Comparison of ENCODE assay signal across 15 cellular contexts in the genomic region with DNA sequence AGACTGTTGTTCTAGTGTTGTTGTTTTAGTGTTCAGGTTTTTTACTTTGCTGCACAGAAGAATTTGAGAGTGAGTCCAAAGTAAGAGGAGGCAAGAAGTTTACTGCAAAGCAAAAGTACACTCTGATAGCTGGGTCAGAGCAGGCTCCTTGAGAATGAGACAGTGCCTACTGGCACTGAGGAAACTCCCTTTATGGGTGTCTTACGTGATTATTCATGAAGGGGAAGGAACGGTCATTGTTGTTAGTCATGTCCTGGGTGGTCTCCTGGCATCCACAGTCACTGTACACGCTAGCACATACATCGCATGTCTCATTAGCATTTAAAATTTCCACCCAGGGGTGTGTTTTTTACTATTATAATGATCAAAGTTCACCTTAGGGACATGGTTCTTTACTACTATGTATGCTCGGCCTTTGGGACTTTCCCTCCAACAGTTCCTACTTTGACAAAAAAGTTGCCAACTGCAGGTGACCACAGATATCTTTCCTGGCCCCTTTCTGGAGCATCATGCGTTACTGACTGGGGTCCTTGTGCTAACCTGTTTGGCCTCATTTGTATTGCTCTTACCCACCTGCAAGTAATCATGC.
DNase-seq lines count a peak whose midpoint lies in the region; ATAC-seq and TF ChIP-seq lines count a peak whose summit lies in the region.
"Had no signal": no experiment of that assay in that cellular context is flagged by ENCODE, and none has a peak within 500 bp of the region (broad histone marks: within the 10 kb centered on the region; RNA-seq: fewer than 3 reads in every experiment).

No MANE protein-coding gene starts in this region.

- H3K9me3 Mint-ChIP-seq in stimulated activated memory B cell treated with anti-CD40 and anti-IgM and Interleukin-4, amounts not matched to agents 10 μg/mL and 1 μg/mL and 100 μg/mL, for 72 hours: no peaks in the 10 kb centered on the region
- no peaks in the 10 kb centered on the region for H3K9me3 Mint-ChIP-seq in glutamatergic neuron (ENCODE audit: unreplicated experiment)

- H3K4me3 Mint-ChIP-seq in stimulated activated memory B cell treated with anti-CD40 and anti-IgM and Interleukin-4, amounts not matched to agents 10 μg/mL and 1 μg/mL and 100 μg/mL, for 72 hours: no peak overlapping the region
- H3K4me3 Mint-ChIP-seq in glutamatergic neuron (ENCODE audit: unreplicated experiment): no peak overlapping the region
- H3K4me3 Mint-ChIP-seq: CD8-positive, alpha-beta memory T cell had no signal

- ATAC-seq in GM18861 (IDR thresholded peaks at IDR 0.05; ENCODE audit: unreplicated experiment) (peak; percentile 62), GM21786 (IDR thresholded peaks at IDR 0.05; ENCODE audit: unreplicated experiment) (peak; percentile 63), HG03469 (IDR thresholded peaks at IDR 0.05; ENCODE audit: unreplicated experiment) (peak; percentile 52), HG02970 (IDR thresholded peaks at IDR 0.05; ENCODE audit: low FRiP score, unreplicated experiment) (no peak)
- ATAC-seq in stimulated activated memory B cell treated with anti-CD40 and anti-IgM and Interleukin-4, amounts not matched to agents 10 μg/mL and 1 μg/mL and 100 μg/mL, for 72 hours: peak; percentile 71
- ATAC-seq: K562 had no signal

- no peak for DNase-seq in glutamatergic neuron
- DNase-seq in stimulated activated CD4-positive, alpha-beta T cell treated with anti-CD3 and anti-CD28 coated beads, Interleukin-12 subunit alpha, Interleukin-12 subunit beta, amount 100 ng/mL, for 4 hours: no peak
- DNase-seq in DMS114 treated with DMSO at 0.1 percent for 48 hours (lab: John Stamatoyannopoulos, UW; ENCODE audit: unreplicated experiment): no peak
- DNase-seq: BE2C; Caco-2; CD8-positive, alpha-beta memory T cell; DMS53; HCEC 1CT; Karpas-422 had no signal

- H3K4me1 Mint-ChIP-seq in stimulated activated memory B cell treated with anti-CD40 and anti-IgM and Interleukin-4, amounts not matched to agents 10 μg/mL and 1 μg/mL and 100 μg/mL, for 72 hours: peaks cover 4% of the 10 kb centered on the region
- no peaks in the 10 kb centered on the region for H3K4me1 Mint-ChIP-seq in glutamatergic neuron (ENCODE audit: low read depth, unreplicated experiment)
- H3K4me1 Mint-ChIP-seq: CD8-positive, alpha-beta memory T cell had no signal

- H3K36me3 Mint-ChIP-seq in stimulated activated memory B cell treated with anti-CD40 and anti-IgM and Interleukin-4, amounts not matched to agents 10 μg/mL and 1 μg/mL and 100 μg/mL, for 72 hours: no peaks in the 10 kb centered on the region
- H3K36me3 Mint-ChIP-seq in glutamatergic neuron (ENCODE audit: unreplicated experiment): no peaks in the 10 kb centered on the region
- H3K36me3 Mint-ChIP-seq: CD8-positive, alpha-beta memory T cell had no signal

- no peaks in the 10 kb centered on the region for H3K27me3 Mint-ChIP-seq in stimulated activated memory B cell treated with anti-CD40 and anti-IgM and Interleukin-4, amounts not matched to agents 10 μg/mL and 1 μg/mL and 100 μg/mL, for 72 hours
- H3K27me3 Mint-ChIP-seq in glutamatergic neuron (ENCODE audit: unreplicated experiment): no peaks in the 10 kb centered on the region

- H3K27ac Mint-ChIP-seq in stimulated activated memory B cell treated with anti-CD40 and anti-IgM and Interleukin-4, amounts not matched to agents 10 μg/mL and 1 μg/mL and 100 μg/mL, for 72 hours: no peak overlapping the region
- H3K27ac Mint-ChIP-seq in glutamatergic neuron (ENCODE audit: unreplicated experiment): no peak overlapping the region
- H3K27ac Mint-ChIP-seq: CD8-positive, alpha-beta memory T cell had no signal

- no peak for TF ChIP-seq CTCF in glutamatergic neuron (IDR thresholded peaks at IDR 0.05; ENCODE audit: partially characterized antibody, unreplicated experiment)
